In the genomic region with DNA sequence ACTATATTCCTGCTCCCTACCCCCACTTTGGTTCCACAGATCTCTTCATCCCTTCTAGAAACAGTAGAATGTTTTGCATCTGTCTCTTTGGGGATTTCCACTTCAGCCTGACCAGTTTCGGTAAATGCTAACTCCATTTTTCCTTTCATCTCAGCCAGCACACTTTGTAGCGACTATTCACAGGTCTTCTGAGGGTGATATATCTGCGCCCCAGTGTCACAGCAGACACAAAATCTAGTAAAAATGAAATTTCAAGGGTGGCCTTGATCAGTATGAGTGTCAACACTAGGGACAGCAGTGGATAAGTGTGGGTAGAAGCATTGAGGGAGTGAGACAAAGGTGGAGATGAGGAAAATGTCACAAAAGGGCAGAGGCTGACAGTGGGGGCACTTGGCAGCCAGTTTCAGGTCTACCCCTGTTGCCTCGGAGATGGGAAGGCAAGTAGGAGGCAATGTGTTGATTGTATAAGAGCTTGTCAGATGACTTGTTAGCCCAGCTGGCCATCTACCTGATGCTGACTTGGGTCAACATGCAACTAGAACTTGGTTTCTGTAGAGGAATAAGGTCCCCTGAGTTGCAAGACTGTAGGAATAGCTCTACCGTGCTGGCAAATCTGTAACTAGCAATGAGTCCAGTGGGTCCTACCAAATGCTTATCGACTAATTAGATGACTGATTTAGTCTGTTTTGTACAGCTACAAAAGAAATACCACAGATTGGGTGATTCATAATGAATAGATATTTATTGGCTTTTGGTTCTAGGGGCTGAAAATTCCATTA, we compare ENCODE assay signal across 9 cellular contexts.
A peak's percentile ranks its signal among the peaks of the same experiment; 100 is the strongest.
DNase-seq lines count a peak whose midpoint lies in the region; ATAC-seq, FAIRE-seq and TF ChIP-seq lines count a peak whose summit lies in the region.
"Had no signal": no experiment of that assay in that cellular context is flagged by ENCODE, and none has a peak within 500 bp of the region (broad histone marks: within the 10 kb centered on the region; RNA-seq: fewer than 3 reads in every experiment).

No MANE protein-coding gene starts in this region.

- no peak for TF ChIP-seq CTCF in kidney (IDR thresholded peaks at IDR 0.05; ENCODE audit: borderline replicate concordance, extremely low read depth, insufficient read depth)
- no peak for TF ChIP-seq CTCF in GM10266 (IDR thresholded peaks at IDR 0.05; ENCODE audit: control insufficient read depth, insufficient read depth, low read depth, missing control alignments)

- peak overlapping the region; percentile 61 for H3K4me3 Mint-ChIP-seq in activated CD4-positive, alpha-beta memory T cell treated with anti-CD3 and anti-CD28 coated beads, Interleukin-2, amount 10 ng/mL, durations not matched to agents 7 days and 5 days

- peak; percentile 35 for ATAC-seq in GM19351 (IDR thresholded peaks at IDR 0.05; ENCODE audit: unreplicated experiment)
- ATAC-seq in HG02885 (IDR thresholded peaks at IDR 0.05; ENCODE audit: poor library complexity, unreplicated experiment), result peak; percentile 48

- H3K9ac ChIP-seq in kidney (ENCODE audit: low read length in 2 of 2), result no peak overlapping the region

- no peaks in the 10 kb centered on the region for H3K9me3 ChIP-seq in kidney (ENCODE audit: control insufficient read depth in 1 of 2, low read length in 2 of 2)
- H3K9me3 ChIP-seq: lower lobe of right lung had no signal

- no peak overlapping the region for H3K4me3 ChIP-seq in kidney (ENCODE audit: low read length in 2 of 2)
- H3K4me3 ChIP-seq: lower lobe of right lung had no signal

- POLR2A ChIA-PET in activated CD4-positive, alpha-beta memory T cell treated with anti-CD3 and anti-CD28 coated beads, Interleukin-2, amount 10 ng/mL, durations not matched to agents 7 days and 5 days (lab: Charles Lee), result interaction anchor here (0.7 to 13.1 kb wide), 34 partner anchors 8 to 325 kb away, joined by 3 to 220 read pairs (median 6); partner anchors contain the start of genes CXCR4, DARS1 and MCM6

- peaks cover 68% of the 10 kb centered on the region for H3K4me1 Mint-ChIP-seq in activated CD4-positive, alpha-beta memory T cell treated with anti-CD3 and anti-CD28 coated beads, Interleukin-2, amount 10 ng/mL, durations not matched to agents 7 days and 5 days

- FAIRE-seq in kidney (lab: Jason Lieb, UNC), result no peak

- H3K27me3 Mint-ChIP-seq in activated CD4-positive, alpha-beta memory T cell treated with anti-CD3 and anti-CD28 coated beads, Interleukin-2, amount 10 ng/mL, durations not matched to agents 7 days and 5 days, result no peaks in the 10 kb centered on the region

- peaks cover 4 to 8% of the 10 kb centered on the region in 2 donors for H3K4me1 ChIP-seq in kidney (ENCODE audit: control insufficient read depth in 1 of 2, insufficient read depth in 1 of 2, low read depth in 1 of 2, low read length in 2 of 2)
- H3K4me1 ChIP-seq: lower lobe of right lung had no signal

- CTCF ChIA-PET in activated CD4-positive, alpha-beta memory T cell treated with anti-CD3 and anti-CD28 coated beads, Interleukin-2, amount 10 ng/mL, durations not matched to agents 7 days and 5 days (lab: Charles Lee), result interaction anchor here (0.6 to 2.4 kb wide), 9 partner anchors 10 to 324 kb away, joined by 3 to 10 read pairs (median 4); no protein-coding TSS in a partner anchor

- peaks cover 14% of the 10 kb centered on the region for H3K36me3 Mint-ChIP-seq in activated CD4-positive, alpha-beta memory T cell treated with anti-CD3 and anti-CD28 coated beads, Interleukin-2, amount 10 ng/mL, durations not matched to agents 7 days and 5 days (ENCODE audit: low read depth)

- no peaks in the 10 kb centered on the region for H3K36me3 ChIP-seq in kidney (ENCODE audit: control insufficient read depth in 1 of 2, insufficient read depth in 2 of 2, low read length in 2 of 2)
- H3K36me3 ChIP-seq: lower lobe of right lung had no signal

- H3K27ac ChIP-seq in kidney (ENCODE audit: low read depth in 2 of 2, low read length in 2 of 2), result no peak overlapping the region
- H3K27ac ChIP-seq: lower lobe of right lung had no signal

- peaks cover 6% of the 10 kb centered on the region for H3K9me3 Mint-ChIP-seq in activated CD4-positive, alpha-beta memory T cell treated with anti-CD3 and anti-CD28 coated beads, Interleukin-2, amount 10 ng/mL, durations not matched to agents 7 days and 5 days

- intact Hi-C loops in kidney (cut with DNase I), result no loop called here

- peak overlapping the region; percentile 98 for H3K27ac Mint-ChIP-seq in activated CD4-positive, alpha-beta memory T cell treated with anti-CD3 and anti-CD28 coated beads, Interleukin-2, amount 10 ng/mL, durations not matched to agents 7 days and 5 days

- DNase-seq in activated CD4-positive, alpha-beta memory T cell treated with anti-CD3 and anti-CD28 coated beads, Interleukin-2, amount 10 ng/mL, durations not matched to agents 7 days and 5 days, result peak; percentile 32
- DNase-seq in stimulated activated CD8-positive, alpha-beta memory T cell treated with anti-CD3 and anti-CD28 coated beads, Interleukin-4, amount 100 ng/mL, for 24 hours (ENCODE audit: low read depth), result peak; percentile 14
- DNase-seq in kidney, result no peak
- DNase-seq in GM10266 (ENCODE audit: extremely low spot score), result no peak
- no peak for DNase-seq in ureter (ENCODE audit: low spot score)
- DNase-seq: lower lobe of right lung, NCI-H1694 had no signal

Comparison
In these comparisons a context has a peak if more than half of its experiments do, and no peak if none do; other contexts are left out.
1. DNase-seq: peak in activated CD4-positive, alpha-beta memory T cell treated with anti-CD3 and anti-CD28 coated beads, Interleukin-2, amount 10 ng/mL, durations not matched to agents 7 days and 5 days (single experiment) and stimulated activated CD8-positive, alpha-beta memory T cell treated with anti-CD3 and anti-CD28 coated beads, Interleukin-4, amount 100 ng/mL, for 24 hours (single experiment); none in kidney (single experiment), GM10266 (single experiment) and ureter (single experiment).